12 cellular contexts compared by ENCODE assay signal in genomic region chr2:216210711-216211131, GRCh38.
A peak's percentile ranks its signal among the peaks of the same experiment; 100 is the strongest.
DNase-seq lines count a peak whose midpoint lies in the region; ATAC-seq, FAIRE-seq and TF ChIP-seq lines count a peak whose summit lies in the region.
"Had no signal": no experiment of that assay in that cellular context is flagged by ENCODE, and none has a peak within 500 bp of the region (broad histone marks: within the 10 kb centered on the region; RNA-seq: fewer than 3 reads in every experiment).

No MANE protein-coding gene starts in this region.

- dilution Hi-C loops in IMR-90 (cut with HindIII; ENCODE audit: low sequenced_read_pairs, unreplicated experiment), result no loop called here

- H3K14ac ChIP-seq in IMR-90 (replicated peaks; ENCODE audit: low read depth, low read length), result peak overlapping the region; percentile 27; the same call in 1 of the 2 replicates

- in situ Hi-C loops in IMR-90 (cut with MboI; ENCODE audit: low sequenced_read_pairs), result loop anchor here (25.0 kb wide), 1 partner anchor 202 kb away; the partner anchor contains the start of gene SMARCAL1

- peaks cover 34% of the 10 kb centered on the region for H3K4me1 Mint-ChIP-seq in activated naive CD8-positive, alpha-beta T cell treated with anti-CD3 and anti-CD28 coated beads, Interleukin-2, amount 50 U/mL, for 24 hours
- peaks cover 15% of the 10 kb centered on the region for H3K4me1 Mint-ChIP-seq in activated CD4-positive, alpha-beta memory T cell treated with anti-CD3 and anti-CD28 coated beads, Interleukin-2, amount 10 ng/mL, durations not matched to agents 7 days and 5 days

- H2BK5ac ChIP-seq in IMR-90 (ENCODE audit: low read depth, low read length, poor library complexity, severe bottlenecking), result no peak overlapping the region

- no peaks in the 10 kb centered on the region for H3K9me3 Mint-ChIP-seq in activated naive CD8-positive, alpha-beta T cell treated with anti-CD3 and anti-CD28 coated beads, Interleukin-2, amount 50 U/mL, for 24 hours
- H3K9me3 Mint-ChIP-seq in activated CD4-positive, alpha-beta memory T cell treated with anti-CD3 and anti-CD28 coated beads, Interleukin-2, amount 10 ng/mL, durations not matched to agents 7 days and 5 days, result no peaks in the 10 kb centered on the region

- intact Hi-C loops in IMR-90 (cut with micrococcal nuclease), result no loop called here

- H3K79me1 ChIP-seq in IMR-90 (ENCODE audit: low read depth in 1 of 2, low read length in 2 of 2), result peaks cover 0 to 22% of the 10 kb centered on the region in 2 experiments; a peak in 2 of 4 replicates

- no peak overlapping the region for H2AK5ac ChIP-seq in IMR-90 (ENCODE audit: low read depth, low read length)

- peaks cover 18% of the 10 kb centered on the region for H3K36me3 ChIP-seq in IMR-90 (ENCODE audit: control insufficient read depth, insufficient read depth, low read length)
- H3K36me3 ChIP-seq: prostate gland had no signal

- no peak overlapping the region for H2BK120ac ChIP-seq in IMR-90 (ENCODE audit: low read depth, low read length)

- H3K9me1 ChIP-seq in IMR-90 (ENCODE audit: insufficient read depth, low read length), result peaks cover 9% of the 10 kb centered on the region

- H3K9ac ChIP-seq in IMR-90 (ENCODE audit: low read depth, low read length), result no peak overlapping the region
- H3K9ac ChIP-seq: BLaER1 had no signal

- H4K5ac ChIP-seq in IMR-90 (ENCODE audit: low read depth, low read length), result no peak overlapping the region

- no peak overlapping the region for H3K23ac ChIP-seq in IMR-90 (ENCODE audit: low read depth, low read length)

- BruUV-seq in IMR-90 (replicated peaks; lab: Mats Ljungman, UMichigan), result no TSS peak

- H4K8ac ChIP-seq in IMR-90 (ENCODE audit: low read depth in 2 of 2, low read length in 2 of 2), result no peak overlapping the region

- H3K4me3 Mint-ChIP-seq in activated naive CD8-positive, alpha-beta T cell treated with anti-CD3 and anti-CD28 coated beads, Interleukin-2, amount 50 U/mL, for 24 hours, result no peak overlapping the region
- no peak overlapping the region for H3K4me3 Mint-ChIP-seq in activated CD4-positive, alpha-beta memory T cell treated with anti-CD3 and anti-CD28 coated beads, Interleukin-2, amount 10 ng/mL, durations not matched to agents 7 days and 5 days

- H3K4me1 ChIP-seq in IMR-90 (ENCODE audit: control insufficient read depth, insufficient read depth, low read length), result peaks cover 8% of the 10 kb centered on the region; the same call in 1 of the 2 replicates
- H3K4me1 ChIP-seq: prostate gland had no signal

- no peaks in the 10 kb centered on the region for H4K20me1 ChIP-seq in IMR-90 (ENCODE audit: insufficient read depth, low read length)

- H3K18ac ChIP-seq in IMR-90 (ENCODE audit: low read depth, low read length), result no peak overlapping the region

- DNase-seq in AG20443 (ENCODE audit: low spot score) (peak; percentile 58), IMR-90 (peak; percentile 9), inferior parietal cortex (ENCODE audit: extremely low spot score) (peak; percentile 66), GM12891 (ENCODE audit: insufficient read length, low spot score) (no peak)
- no peak for DNase-seq in activated naive CD8-positive, alpha-beta T cell treated with anti-CD3 and anti-CD28 coated beads, Interleukin-2, amount 50 U/mL, for 24 hours
- DNase-seq in activated CD4-positive, alpha-beta memory T cell treated with anti-CD3 and anti-CD28 coated beads, Interleukin-2, amount 10 ng/mL, durations not matched to agents 7 days and 5 days, result no peak
- DNase-seq: left ventricle myocardium inferior, NCI-H510A had no signal

- POLR2A ChIA-PET in IMR-90 (lab: Charles Lee; ENCODE audit: unreplicated experiment), result no interaction called here
- POLR2A ChIA-PET in activated CD4-positive, alpha-beta memory T cell treated with anti-CD3 and anti-CD28 coated beads, Interleukin-2, amount 10 ng/mL, durations not matched to agents 7 days and 5 days (lab: Charles Lee), result no interaction called here

- no peaks in the 10 kb centered on the region for H3K27me3 ChIP-seq in IMR-90 (ENCODE audit: control insufficient read depth, insufficient read depth, low read length)
- H3K27me3 ChIP-seq: BLaER1 had no signal

- CTCF ChIA-PET in IMR-90 (lab: Yijun Ruan, JAX), result no interaction called here
- CTCF ChIA-PET in activated CD4-positive, alpha-beta memory T cell treated with anti-CD3 and anti-CD28 coated beads, Interleukin-2, amount 10 ng/mL, durations not matched to agents 7 days and 5 days (lab: Charles Lee), result no interaction called here

- no CpG with 5 or more reads among the region's 3 CpGs for WGBS in IMR-90 (ENCODE audit: extremely low coverage in 2 of 2, insufficient read length in 1 of 2), 2 experiments

- TF ChIP-seq POLR2A in IMR-90 (IDR thresholded peaks at IDR 0.05; ENCODE audit: low read depth, low read length) (no peak), GM12891 (IDR thresholded peaks at IDR 0.05; ENCODE audit: low read depth, low read length) (no peak)

- H3K27ac Mint-ChIP-seq in activated naive CD8-positive, alpha-beta T cell treated with anti-CD3 and anti-CD28 coated beads, Interleukin-2, amount 50 U/mL, for 24 hours, result peak overlapping the region; percentile 11
- no peak overlapping the region for H3K27ac Mint-ChIP-seq in activated CD4-positive, alpha-beta memory T cell treated with anti-CD3 and anti-CD28 coated beads, Interleukin-2, amount 10 ng/mL, durations not matched to agents 7 days and 5 days

- no peak overlapping the region for H3K4me3 ChIP-seq in IMR-90 (ENCODE audit: insufficient read depth, low read depth, low read length)
- H3K4me3 ChIP-seq: BLaER1, left ventricle myocardium inferior, prostate gland had no signal

- peaks cover 48% of the 10 kb centered on the region for H3K36me3 Mint-ChIP-seq in activated naive CD8-positive, alpha-beta T cell treated with anti-CD3 and anti-CD28 coated beads, Interleukin-2, amount 50 U/mL, for 24 hours (ENCODE audit: low read depth)
- H3K36me3 Mint-ChIP-seq in activated CD4-positive, alpha-beta memory T cell treated with anti-CD3 and anti-CD28 coated beads, Interleukin-2, amount 10 ng/mL, durations not matched to agents 7 days and 5 days (ENCODE audit: low read depth), result peaks cover 48% of the 10 kb centered on the region

- peak; percentile 59 for ATAC-seq in IMR-90 (ENCODE audit: low read depth)
- ATAC-seq in activated naive CD8-positive, alpha-beta T cell treated with anti-CD3 and anti-CD28 coated beads, Interleukin-2, amount 50 U/mL, for 24 hours, result no peak
- no peak for ATAC-seq in HG02759 (IDR thresholded peaks at IDR 0.05; ENCODE audit: unreplicated experiment)
- no peak for ATAC-seq in GM21367 (IDR thresholded peaks at IDR 0.05; ENCODE audit: unreplicated experiment)

- no peak for FAIRE-seq in GM12891 (lab: Jason Lieb, UNC)

- no peak overlapping the region for H3K4me2 ChIP-seq in IMR-90 (ENCODE audit: low read depth, low read length)
- H3K4me2 ChIP-seq: BLaER1 had no signal

- no peak for TF ChIP-seq CTCF in IMR-90 (conservative IDR thresholded peaks at IDR 0.05; ENCODE audit: low read depth, low read length)

- H3K4ac ChIP-seq in IMR-90 (ENCODE audit: low read depth, low read length), result no peak overlapping the region

- H2AFZ ChIP-seq in IMR-90 (replicated peaks; ENCODE audit: low read length, poor library complexity), result no peak overlapping the region

- H3K56ac ChIP-seq in IMR-90 (ENCODE audit: extremely low read depth, insufficient read depth, low read length), result no peak overlapping the region

- H3K27ac ChIP-seq in IMR-90 (ENCODE audit: insufficient read depth, low read length), result no peak overlapping the region
- H3K27ac ChIP-seq: BLaER1, left ventricle myocardium inferior, prostate gland had no signal

- TF ChIP-seq RAD21 in IMR-90 (IDR thresholded peaks at IDR 0.05; ENCODE audit: low read length), result no peak

- H3K27me3 Mint-ChIP-seq in activated naive CD8-positive, alpha-beta T cell treated with anti-CD3 and anti-CD28 coated beads, Interleukin-2, amount 50 U/mL, for 24 hours, result no peaks in the 10 kb centered on the region
- no peaks in the 10 kb centered on the region for H3K27me3 Mint-ChIP-seq in activated CD4-positive, alpha-beta memory T cell treated with anti-CD3 and anti-CD28 coated beads, Interleukin-2, amount 10 ng/mL, durations not matched to agents 7 days and 5 days

- H4K91ac ChIP-seq in IMR-90 (ENCODE audit: insufficient read depth, low read depth, low read length), result no peak overlapping the region

- no peaks in the 10 kb centered on the region for H3K9me3 ChIP-seq in IMR-90 (ENCODE audit: control insufficient read depth, insufficient read depth, low read length)
- H3K9me3 ChIP-seq: BLaER1, left ventricle myocardium inferior, prostate gland had no signal

- H2AK9ac ChIP-seq in IMR-90 (replicated peaks; ENCODE audit: low read depth, low read length, poor library complexity), result no peak overlapping the region

- no peak overlapping the region for H2BK20ac ChIP-seq in IMR-90 (ENCODE audit: low read depth, low read length)

- no peak overlapping the region for H2BK15ac ChIP-seq in IMR-90 (ENCODE audit: low read depth, low read length)

TF ChIP-seq in IMR-90, 13 proteins besides CTCF, POLR2A, EP300 and RAD21:
- TF ChIP-seq BHLHE40 (IDR thresholded peaks at IDR 0.05; ENCODE audit: low read depth, low read length) (no peak), MAZ (IDR thresholded peaks at IDR 0.05; ENCODE audit: borderline replicate concordance, low read depth, low read length) (no peak)
- TF ChIP-seq, protein P1, sequence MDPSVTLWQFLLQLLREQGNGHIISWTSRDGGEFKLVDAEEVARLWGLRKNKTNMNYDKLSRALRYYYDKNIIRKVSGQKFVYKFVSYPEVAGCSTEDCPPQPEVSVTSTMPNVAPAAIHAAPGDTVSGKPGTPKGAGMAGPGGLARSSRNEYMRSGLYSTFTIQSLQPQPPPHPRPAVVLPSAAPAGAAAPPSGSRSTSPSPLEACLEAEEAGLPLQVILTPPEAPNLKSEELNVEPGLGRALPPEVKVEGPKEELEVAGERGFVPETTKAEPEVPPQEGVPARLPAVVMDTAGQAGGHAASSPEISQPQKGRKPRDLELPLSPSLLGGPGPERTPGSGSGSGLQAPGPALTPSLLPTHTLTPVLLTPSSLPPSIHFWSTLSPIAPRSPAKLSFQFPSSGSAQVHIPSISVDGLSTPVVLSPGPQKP (IDR thresholded peaks at IDR 0.05; ENCODE audit: borderline replicate concordance, low read depth, low read length), result no peak

TF ChIP-seq in GM12891, 5 proteins besides CTCF, POLR2A, EP300 and RAD21:
- TF ChIP-seq PAX5 (IDR thresholded peaks at IDR 0.05; ENCODE audit: insufficient read depth, low read length, severe bottlenecking) (no peak), POLR2AphosphoS5 (IDR thresholded peaks at IDR 0.05; ENCODE audit: low read depth, low read length) (no peak), POU2F2 (IDR thresholded peaks at IDR 0.05; ENCODE audit: low read depth, low read length) (no peak), TAF1 (IDR thresholded peaks at IDR 0.05; ENCODE audit: low read depth, low read length) (no peak)

Comparison
In these comparisons a context has a peak if more than half of its experiments do, and no peak if none do; other contexts are left out.
1. DNase-seq: peak in AG20443 (single experiment), IMR-90 (single experiment) and inferior parietal cortex (single experiment); none in activated naive CD8-positive, alpha-beta T cell treated with anti-CD3 and anti-CD28 coated beads, Interleukin-2, amount 50 U/mL, for 24 hours (single experiment), activated CD4-positive, alpha-beta memory T cell treated with anti-CD3 and anti-CD28 coated beads, Interleukin-2, amount 10 ng/mL, durations not matched to agents 7 days and 5 days (single experiment) and GM12891 (single experiment).